In the genomic region with DNA sequence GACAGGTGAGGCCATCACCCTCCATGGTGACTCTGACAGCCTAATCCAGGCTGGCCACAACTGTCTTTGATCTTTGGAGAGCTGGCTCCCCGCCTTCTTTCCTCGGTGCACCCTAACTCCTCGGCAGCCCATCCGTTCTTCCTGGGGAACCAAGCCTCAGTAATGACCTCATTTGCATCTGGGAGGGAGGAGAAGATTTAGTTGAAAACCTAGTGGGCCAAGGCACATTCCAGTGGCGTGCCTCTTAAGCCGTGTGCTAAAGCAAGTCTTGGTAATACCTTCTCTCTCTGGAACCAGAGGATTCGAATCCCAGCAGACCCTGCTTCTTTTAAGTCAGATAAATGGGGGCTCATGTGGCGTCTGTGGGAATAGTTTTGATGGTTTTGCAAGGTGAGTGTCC, we compare ENCODE assay signal across 19 cellular contexts.
"Had no signal": no experiment of that assay in that cellular context is flagged by ENCODE, and none has a peak within 500 bp of the region (broad histone marks: within the 10 kb centered on the region; RNA-seq: fewer than 3 reads in every experiment).

No MANE protein-coding gene starts in this region.

- H3K27me3 ChIP-seq: gastrocnemius medialis, ovary, right atrium auricular region, sigmoid colon, suprapubic skin, tibial artery, upper lobe of left lung, uterus had no signal

- ATAC-seq: gastrocnemius medialis; left colon; naive thymus-derived CD4-positive, alpha-beta T cell had no signal

- H3K27ac ChIP-seq: coronary artery, epithelial cell of prostate, esophagus muscularis mucosa, gastrocnemius medialis, ovary, right atrium auricular region, sigmoid colon, skin epidermis, suprapubic skin, tibial artery, upper lobe of left lung, uterus had no signal

- H3K4me3 ChIP-seq: coronary artery, esophagus muscularis mucosa, gastrocnemius medialis, ovary, right atrium auricular region, sigmoid colon, skin epidermis, suprapubic skin, tibial artery, upper lobe of left lung, uterus had no signal

- H3K36me3 ChIP-seq: esophagus muscularis mucosa, gastrocnemius medialis, ovary, right atrium auricular region, sigmoid colon, suprapubic skin, tibial artery, upper lobe of left lung, uterus had no signal

- DNase-seq: effector CD4-positive, alpha-beta T cell; gastrocnemius medialis; glutamatergic neuron; left colon; naive thymus-derived CD4-positive, alpha-beta T cell; nucleus accumbens; ovary; sigmoid colon; stimulated activated naive CD4-positive, alpha-beta T cell treated with Interleukin-2 at 50 U/mL for 16 hours; tibial artery; upper lobe of left lung; uterus had no signal

- H3K4me1 ChIP-seq: esophagus muscularis mucosa, gastrocnemius medialis, right atrium auricular region, suprapubic skin, tibial artery, upper lobe of left lung, uterus had no signal

- H3K4me3 Mint-ChIP-seq: naive thymus-derived CD4-positive, alpha-beta T cell; neural crest cell had no signal

- H3K4me1 Mint-ChIP-seq: naive thymus-derived CD4-positive, alpha-beta T cell; neural crest cell had no signal

- H3K9me3 ChIP-seq: esophagus muscularis mucosa, gastrocnemius medialis, ovary, right atrium auricular region, sigmoid colon, suprapubic skin, tibial artery, upper lobe of left lung, uterus had no signal

- H3K36me3 Mint-ChIP-seq: naive thymus-derived CD4-positive, alpha-beta T cell had no signal

- H3K9me3 Mint-ChIP-seq: neural crest cell had no signal

- H3K27ac Mint-ChIP-seq: naive thymus-derived CD4-positive, alpha-beta T cell had no signal
